Comparison of ENCODE assay signal across 8 cellular contexts in genomic region chr20:53750827-53751393, GRCh38.
DNase-seq lines count a peak whose midpoint lies in the region; ATAC-seq and TF ChIP-seq lines count a peak whose summit lies in the region.

No MANE protein-coding gene starts in this region.

- no peaks in the 10 kb centered on the region for H3K27me3 ChIP-seq in KMS-11 (ENCODE audit: insufficient read depth, low read depth)
- H3K27me3 ChIP-seq in iPS-20b (ENCODE audit: insufficient read depth, low read length): no peaks in the 10 kb centered on the region

- H4K20me1 ChIP-seq in KMS-11 (ENCODE audit: insufficient read depth): no peaks in the 10 kb centered on the region

- no peaks in the 10 kb centered on the region for H3K27me3 Mint-ChIP-seq in activated T-helper 17 cell treated with anti-CD3 and anti-CD28 coated beads, Interleukin-2, amount 50 U/mL, for 72 hours
- H3K27me3 Mint-ChIP-seq in stimulated activated memory B cell treated with anti-CD40 and anti-IgM and Interleukin-4, amounts not matched to agents 10 μg/mL and 1 μg/mL and 100 μg/mL, for 72 hours: no peaks in the 10 kb centered on the region

- H3K4me1 Mint-ChIP-seq in activated T-helper 17 cell treated with anti-CD3 and anti-CD28 coated beads, Interleukin-2, amount 50 U/mL, for 72 hours: peaks cover 41% of the 10 kb centered on the region
- peaks cover 52% of the 10 kb centered on the region for H3K4me1 Mint-ChIP-seq in stimulated activated memory B cell treated with anti-CD40 and anti-IgM and Interleukin-4, amounts not matched to agents 10 μg/mL and 1 μg/mL and 100 μg/mL, for 72 hours

- H3K9ac ChIP-seq in KMS-11: no peak overlapping the region
- H3K9ac ChIP-seq in iPS-20b (ENCODE audit: low read depth, low read length): peak overlapping the region; percentile 2; the same call in 1 of the 2 replicates

- no peak overlapping the region for H3K4me2 ChIP-seq in KMS-11

- peak overlapping the region; percentile 74 for H3K4me3 Mint-ChIP-seq in activated T-helper 17 cell treated with anti-CD3 and anti-CD28 coated beads, Interleukin-2, amount 50 U/mL, for 72 hours
- H3K4me3 Mint-ChIP-seq in stimulated activated memory B cell treated with anti-CD40 and anti-IgM and Interleukin-4, amounts not matched to agents 10 μg/mL and 1 μg/mL and 100 μg/mL, for 72 hours: peak overlapping the region; percentile 38

- TF ChIP-seq CTCF in KMS-11 (conservative IDR thresholded peaks at IDR 0.05; ENCODE audit: low read depth, low read length): no peak

- DNase-seq in Daoy (ENCODE audit: low read depth): peak; percentile 57
- no peak for DNase-seq in HPDE6-E6E7 (ENCODE audit: extremely low spot score)
- DNase-seq in mesenteric fat pad (ENCODE audit: low spot score): no peak

- H3K9me3 ChIP-seq in iPS-20b (ENCODE audit: insufficient read depth, low read depth, low read length): no peaks in the 10 kb centered on the region

- H3K4me3 ChIP-seq in KMS-11 (IDR thresholded peaks at IDR 0.05; ENCODE audit: insufficient read depth, low read depth, low read length) (no peak overlapping the region), iPS-20b (ENCODE audit: low read length) (no peak overlapping the region)

- H3K36me3 ChIP-seq in KMS-11 (ENCODE audit: insufficient read depth): no peaks in the 10 kb centered on the region
- no peaks in the 10 kb centered on the region for H3K36me3 ChIP-seq in iPS-20b (ENCODE audit: insufficient read depth, low read depth, low read length)

- H3K9me3 Mint-ChIP-seq in activated T-helper 17 cell treated with anti-CD3 and anti-CD28 coated beads, Interleukin-2, amount 50 U/mL, for 72 hours: no peaks in the 10 kb centered on the region
- H3K9me3 Mint-ChIP-seq in stimulated activated memory B cell treated with anti-CD40 and anti-IgM and Interleukin-4, amounts not matched to agents 10 μg/mL and 1 μg/mL and 100 μg/mL, for 72 hours: no peaks in the 10 kb centered on the region

- H3K4me1 ChIP-seq in KMS-11 (ENCODE audit: low read depth, poor library complexity, severe bottlenecking) (peaks cover 31% of the 10 kb centered on the region), iPS-20b (ENCODE audit: insufficient read depth, low read length) (peaks cover 43% of the 10 kb centered on the region)

- no peaks in the 10 kb centered on the region for H3K36me3 Mint-ChIP-seq in activated T-helper 17 cell treated with anti-CD3 and anti-CD28 coated beads, Interleukin-2, amount 50 U/mL, for 72 hours (ENCODE audit: low read depth)
- no peaks in the 10 kb centered on the region for H3K36me3 Mint-ChIP-seq in stimulated activated memory B cell treated with anti-CD40 and anti-IgM and Interleukin-4, amounts not matched to agents 10 μg/mL and 1 μg/mL and 100 μg/mL, for 72 hours

- 0 out of 2 replicates have a peak overlapping the region, but pooled peaks have one; percentile 15 for H2AFZ ChIP-seq in KMS-11 (ENCODE audit: low read depth)

- H3K79me2 ChIP-seq in KMS-11 (ENCODE audit: insufficient read depth, low read depth): no peaks in the 10 kb centered on the region

- H3K27ac ChIP-seq in KMS-11: no peak overlapping the region
- H3K27ac ChIP-seq in iPS-20b (ENCODE audit: low read length): no peak overlapping the region

- peak overlapping the region; percentile 92 for H3K27ac Mint-ChIP-seq in activated T-helper 17 cell treated with anti-CD3 and anti-CD28 coated beads, Interleukin-2, amount 50 U/mL, for 72 hours
- peak overlapping the region; percentile 98 for H3K27ac Mint-ChIP-seq in stimulated activated memory B cell treated with anti-CD40 and anti-IgM and Interleukin-4, amounts not matched to agents 10 μg/mL and 1 μg/mL and 100 μg/mL, for 72 hours

- peak; percentile 36 for ATAC-seq in GM21529 (IDR thresholded peaks at IDR 0.05; ENCODE audit: unreplicated experiment)
- peak; percentile 30 for ATAC-seq in activated T-helper 17 cell treated with anti-CD3 and anti-CD28 coated beads, Interleukin-2, amount 50 U/mL, for 72 hours (replicated peaks)
- peak; percentile 67 for ATAC-seq in stimulated activated memory B cell treated with anti-CD40 and anti-IgM and Interleukin-4, amounts not matched to agents 10 μg/mL and 1 μg/mL and 100 μg/mL, for 72 hours
